In the genomic region with DNA sequence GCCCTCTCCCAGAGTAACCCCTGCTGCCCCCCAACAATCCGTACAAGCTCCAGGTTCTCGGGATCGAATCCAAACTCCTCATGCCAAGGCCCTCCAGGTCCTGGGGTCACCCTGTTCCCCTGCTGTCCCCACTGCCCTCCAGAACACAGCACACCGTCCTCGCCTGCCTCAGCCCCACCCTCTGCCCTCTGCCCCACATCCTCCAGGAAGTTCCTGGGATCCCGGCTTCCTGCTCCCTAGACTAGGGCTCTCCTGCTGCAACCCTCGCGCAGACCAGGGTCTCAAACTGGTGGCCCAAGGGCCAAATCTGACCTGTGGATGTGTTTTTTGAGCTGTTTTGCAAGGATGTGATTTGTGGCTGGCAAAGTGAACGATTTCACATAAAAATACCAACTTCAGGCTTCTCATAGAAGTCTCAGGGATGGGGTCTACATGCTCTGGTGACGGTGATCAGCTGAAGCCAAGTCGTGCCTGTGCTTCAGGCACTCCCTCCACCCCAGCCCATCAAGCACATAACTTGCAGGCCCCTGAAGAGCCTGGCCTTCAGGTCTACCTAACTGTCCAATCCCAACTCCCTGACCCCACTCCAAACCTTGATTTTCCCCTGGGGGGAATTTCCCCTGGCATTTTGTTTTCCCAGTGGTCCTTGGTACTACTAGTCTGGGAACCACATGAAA, we compare ENCODE assay signal across 8 cellular contexts. TPM values are rescaled to one million over a fixed set of nuclear protein-coding genes. Genes with fewer than 3 reads are reported as not detected.
DNase-seq lines count a peak whose midpoint lies in the region; ATAC-seq and TF ChIP-seq lines count a peak whose summit lies in the region.

No MANE protein-coding gene starts in this region.

- H3K4me2 ChIP-seq in GM23248 (ENCODE audit: unreplicated experiment), result peak overlapping the region; percentile 83

- no peaks in the 10 kb centered on the region for H3K27me3 Mint-ChIP-seq in endodermal cell (ENCODE audit: insufficient read depth)
- no peaks in the 10 kb centered on the region for H3K27me3 Mint-ChIP-seq in osteocyte (ENCODE audit: unreplicated experiment)

- H4K20me1 ChIP-seq in GM23248 (ENCODE audit: insufficient read depth), result no peaks in the 10 kb centered on the region

- H3K36me3 ChIP-seq in GM23248 (ENCODE audit: low read depth) (0 out of 2 replicates have a peak, but pooled peaks cover 3% of the 10 kb centered on the region), Panc1 (ENCODE audit: control insufficient read depth, insufficient read depth, low read length) (no peaks in the 10 kb centered on the region), endodermal cell (ENCODE audit: control insufficient read depth, insufficient read depth, low read length) (peaks cover 5% of the 10 kb centered on the region)

- H3K9me3 Mint-ChIP-seq in endodermal cell, result no peaks in the 10 kb centered on the region
- no peaks in the 10 kb centered on the region for H3K9me3 Mint-ChIP-seq in osteocyte (ENCODE audit: unreplicated experiment)

- H3K9me3 ChIP-seq in GM23248 (ENCODE audit: low read depth) (no peaks in the 10 kb centered on the region), Panc1 (ENCODE audit: control insufficient read depth, insufficient read depth, low read depth, low read length) (no peaks in the 10 kb centered on the region), endodermal cell (ENCODE audit: control insufficient read depth, low read length) (no peaks in the 10 kb centered on the region)

- no TSS peak for BruUV-seq in Panc1 (replicated peaks; lab: Mats Ljungman, UMichigan)

- H3K4me1 ChIP-seq in GM23248 (ENCODE audit: insufficient read depth) (peaks cover 5% of the 10 kb centered on the region; the same call in 1 of the 2 replicates), Panc1 (ENCODE audit: control insufficient read depth, insufficient read depth, low read length) (peaks cover 7% of the 10 kb centered on the region), endodermal cell (ENCODE audit: control insufficient read depth, insufficient read depth, low read length) (no peaks in the 10 kb centered on the region)

- peak overlapping the region; percentile 94 for H3K4me3 ChIP-seq in GM23248
- peak overlapping the region in 1 of 2 experiments; percentile 14; a peak in 1 of 4 replicates for H3K4me3 ChIP-seq in Panc1 (ENCODE audit: low read depth in 2 of 2, low read length in 2 of 2)
- no peak overlapping the region for H3K4me3 ChIP-seq in endodermal cell (ENCODE audit: low read length)

- H3K27ac Mint-ChIP-seq in endodermal cell (peak overlapping the region; percentile 88), osteocyte (ENCODE audit: unreplicated experiment) (peak overlapping the region; percentile 90)

- H3K9me2 ChIP-seq in GM23248 (ENCODE audit: insufficient read depth), result no peaks in the 10 kb centered on the region

- no peak for TF ChIP-seq CTCF in Panc1 (IDR thresholded peaks at IDR 0.05)
- TF ChIP-seq CTCF in endodermal cell (conservative IDR thresholded peaks at IDR 0.05), result no peak
- no peak for TF ChIP-seq CTCF in osteocyte (IDR thresholded peaks at IDR 0.05)
- no peak for TF ChIP-seq CTCF in GM10248 (IDR thresholded peaks at IDR 0.05; ENCODE audit: control extremely low read depth, extremely low read depth, low read depth, missing control alignments)

- ATAC-seq in Panc1 (no peak), HG03139 (IDR thresholded peaks at IDR 0.05; ENCODE audit: unreplicated experiment) (no peak)

- H3K79me2 ChIP-seq in GM23248 (ENCODE audit: insufficient read depth), result peaks cover 10% of the 10 kb centered on the region

- H3K9ac ChIP-seq in GM23248, result peak overlapping the region; percentile 100
- H3K9ac ChIP-seq in endodermal cell (ENCODE audit: extremely low read depth, low read length, poor library complexity, severe bottlenecking), result no peak overlapping the region

- no peak overlapping the region for H2AFZ ChIP-seq in GM23248

- H3K4me1 Mint-ChIP-seq in endodermal cell, result peaks cover 10% of the 10 kb centered on the region
- H3K4me1 Mint-ChIP-seq in osteocyte (ENCODE audit: unreplicated experiment), result peaks cover 18% of the 10 kb centered on the region

- DNase-seq in GM23248 (no peak), Panc1 (ENCODE audit: low read depth, low spot score) (no peak), endodermal cell (no peak), osteocyte (ENCODE audit: extremely low spot score, unreplicated experiment) (no peak), HEK293T (ENCODE audit: extremely low spot score) (no peak), GM10248 (ENCODE audit: extremely low spot score) (no peak), NCI-H1694 (lab: John Stamatoyannopoulos, UW) (no peak)

- peaks cover 16% of the 10 kb centered on the region for H3K36me3 Mint-ChIP-seq in endodermal cell (ENCODE audit: low read depth)
- peaks cover 17% of the 10 kb centered on the region for H3K36me3 Mint-ChIP-seq in osteocyte (ENCODE audit: unreplicated experiment)

- CTCF ChIA-PET in Panc1 (lab: Charles Lee) (no interaction called here), HEK293T (lab: Yijun Ruan, JAX) (interaction anchor here (2.2 kb wide), 1 partner anchor 84 kb away, joined by 9 read pairs; no protein-coding TSS in a partner anchor), GM10248 (lab: Yijun Ruan, JAX) (interaction anchor here (0.9 to 4.3 kb wide), 18 partner anchors 10 to 204 kb away, joined by 3 to 32 read pairs (median 5); a partner anchor contains a TSS)

- no peak overlapping the region for H3K27ac ChIP-seq in GM23248
- H3K27ac ChIP-seq in Panc1 (ENCODE audit: low read length), result peak overlapping the region; percentile 48; the same call in 1 of the 2 replicates
- H3K27ac ChIP-seq in endodermal cell (ENCODE audit: low read depth, low read length), result no peak overlapping the region

- intact Hi-C loops in Panc1 (cut with micrococcal nuclease; ENCODE audit: unreplicated experiment), result loop anchor here (5.0 kb wide), 1 partner anchor 80 kb away; a partner anchor contains a TSS

- in situ Hi-C loops in GM23248 (cut with MboI) (no loop called here), Panc1 (cut with HindIII; ENCODE audit: low pct_unique_long_range_greater_than_20kb, low sequenced_read_pairs) (no loop called here)

- peak overlapping the region; percentile 70 for H3K4me3 Mint-ChIP-seq in endodermal cell
- H3K4me3 Mint-ChIP-seq in osteocyte (ENCODE audit: unreplicated experiment), result peak overlapping the region; percentile 84

- H3F3A ChIP-seq in GM23248 (ENCODE audit: insufficient read depth), result no peaks in the 10 kb centered on the region

- 80 to 83% methylated on average over 9 to 11 of the region's 11 CpGs for WGBS in GM23248 (ENCODE audit: low coverage in 1 of 2, low lambda C conversion rate in 2 of 2, missing lambda C conversion rate in 2 of 2), 2 experiments
- 89 to 93% methylated on average over 5 to 11 of the region's 11 CpGs for WGBS in endodermal cell (ENCODE audit: insufficient coverage in 1 of 2, insufficient read length in 1 of 2), 2 experiments

- POLR2A ChIA-PET in Panc1 (lab: Charles Lee) (no interaction called here), HEK293T (lab: Yijun Ruan, JAX) (interaction anchor here (0.6 to 2.4 kb wide), 6 partner anchors 12 to 119 kb away, joined by 3 to 15 read pairs (median 4); a partner anchor contains a TSS), GM10248 (lab: Yijun Ruan, JAX) (interaction anchor here (0.6 to 3.9 kb wide), 2 partner anchors 85 to 92 kb away, joined by 3 to 13 read pairs; no protein-coding TSS in a partner anchor)

- no peaks in the 10 kb centered on the region for H3K27me3 ChIP-seq in GM23248 (replicated peaks; ENCODE audit: insufficient read depth)
- no peaks in the 10 kb centered on the region for H3K27me3 ChIP-seq in Panc1 (ENCODE audit: control insufficient read depth, insufficient read depth, low read length)
- no peaks in the 10 kb centered on the region for H3K27me3 ChIP-seq in endodermal cell (ENCODE audit: control insufficient read depth, insufficient read depth, low read length, poor library complexity, severe bottlenecking)

TF ChIP-seq in HEK293T, 16 proteins besides CTCF, POLR2A, EP300 and RAD21 (continues in another document):
- no peak for TF ChIP-seq LEF1 (IDR thresholded peaks at IDR 0.05; ENCODE audit: borderline replicate concordance)
- no peak for TF ChIP-seq BHLHE40 (IDR thresholded peaks at IDR 0.05; ENCODE audit: borderline replicate concordance)
- no peak for TF ChIP-seq ARNT (IDR thresholded peaks at IDR 0.05)
- TF ChIP-seq ELF4 (IDR thresholded peaks at IDR 0.05), result no peak
- TF ChIP-seq CTBP1 (IDR thresholded peaks at IDR 0.05; ENCODE audit: borderline replicate concordance), result no peak
- no peak for TF ChIP-seq L3MBTL2 (conservative IDR thresholded peaks at IDR 0.05)
- no peak for TF ChIP-seq FOXK2 (IDR thresholded peaks at IDR 0.05)
- TF ChIP-seq FOXA1 (IDR thresholded peaks at IDR 0.05), result no peak
- TF ChIP-seq SP1 (IDR thresholded peaks at IDR 0.05), result no peak
- TF ChIP-seq NFRKB (IDR thresholded peaks at IDR 0.05), result no peak
- no peak for TF ChIP-seq ZNF384 (IDR thresholded peaks at IDR 0.05)
- TF ChIP-seq SUZ12 (IDR thresholded peaks at IDR 0.05), result no peak
- no peak for TF ChIP-seq HDGF (IDR thresholded peaks at IDR 0.05; ENCODE audit: borderline replicate concordance)

RNA-seq across cellular contexts. Expression of a gene that starts 1.8 kb away (rescaled TPM):
- total RNA-seq in GM23248 (2014; rRNA removed; shearing (Covaris generic)), result 294 and 405 TPM in 2 replicates
- polyA plus RNA-seq in GM23248 (2016; fragmentation: Nextera tagmentation; extraction: Ambion mirVana), result 470 and 473 TPM in 2 replicates
- total RNA-seq in Panc1 (2021; ENCODE audit: unreplicated experiment) (69.1 TPM), endodermal cell (100 to 1,000 TPM; 114 to 122 TPM), osteocyte (265 and 268 TPM in 2 replicates)
- 192 TPM for polyA plus RNA-seq in Panc1 (2012; ENCODE audit: insufficient read length)
- 91.4 TPM for polyA plus RNA-seq in endodermal cell (2013, experiment 1 of 2)
- polyA plus RNA-seq in endodermal cell (2013, experiment 2 of 2), result 79.9 TPM

RNA-seq across cellular contexts. Expression of a gene that starts 29.1 kb away (rescaled TPM):
- total RNA-seq in GM23248 (2014; rRNA removed; shearing (Covaris generic)), result not detected in 2 replicates
- not detected in 2 replicates for polyA plus RNA-seq in GM23248 (2016; fragmentation: Nextera tagmentation; extraction: Ambion mirVana)
- total RNA-seq in Panc1 (2021; ENCODE audit: unreplicated experiment) (0.18 TPM), endodermal cell (under 1 TPM; 0.13 to 0.53 TPM), osteocyte (0.29 and 0.38 TPM in 2 replicates)
- 0.15 TPM for polyA plus RNA-seq in Panc1 (2012; ENCODE audit: insufficient read length)
- polyA plus RNA-seq in endodermal cell (2013, experiment 1 of 2), result 0.25 TPM
- polyA plus RNA-seq in endodermal cell (2013, experiment 2 of 2), result 0.29 TPM

RNA-seq across cellular contexts. Expression of a gene that starts 36.7 kb away (rescaled TPM):
- 0.11 and 0.63 TPM in 2 replicates for total RNA-seq in GM23248 (2014; rRNA removed; shearing (Covaris generic))
- 0.34 and 0.36 TPM in 2 replicates for polyA plus RNA-seq in GM23248 (2016; fragmentation: Nextera tagmentation; extraction: Ambion mirVana)
- total RNA-seq in Panc1 (2021; ENCODE audit: unreplicated experiment) (4.9 TPM), endodermal cell (1 to 10 TPM in 1 of 2 donors, under 1 TPM in 1; 0.69 to 1.0 TPM), osteocyte (not detected in 2 replicates)
- 4.0 TPM for polyA plus RNA-seq in Panc1 (2012; ENCODE audit: insufficient read length)
- polyA plus RNA-seq in endodermal cell (2013, experiment 1 of 2), result 28.4 TPM
- polyA plus RNA-seq in endodermal cell (2013, experiment 2 of 2), result 21.8 TPM
